In genomic region chr14:77752799-77753516, GRCh38 we compare ENCODE assay signal across 22 cellular contexts. TPM values are rescaled to one million over a fixed set of nuclear protein-coding genes. Genes with fewer than 3 reads are reported as not detected.
A peak's percentile ranks its signal among the peaks of the same experiment; 100 is the strongest.
DNase-seq lines count a peak whose midpoint lies in the region; ATAC-seq, FAIRE-seq and TF ChIP-seq lines count a peak whose summit lies in the region.
"Had no signal": no experiment of that assay in that cellular context is flagged by ENCODE, and none has a peak within 500 bp of the region (broad histone marks: within the 10 kb centered on the region; RNA-seq: fewer than 3 reads in every experiment).

No MANE protein-coding gene starts in this region.

- TF ChIP-seq RAD21 in HepG2 (CRISPR knock-in tag; IDR thresholded peaks at IDR 0.05): no peak

- no peak overlapping the region for H3K4me2 ChIP-seq in HepG2 (ENCODE audit: low read depth, low read length)

- no peak overlapping the region for H3K9ac ChIP-seq in HepG2 (ENCODE audit: insufficient read depth, low read depth, low read length)

- CTCF ChIA-PET in HepG2 (lab: Yijun Ruan, JAX; ENCODE audit: low intra/inter-chr PET ratio, low total read pairs): no interaction called here

- intact Hi-C loops in HepG2 (cut with micrococcal nuclease; ENCODE audit: unreplicated experiment) (no loop called here), right lobe of liver (cut with DNase I) (no loop called here)

- TF ChIP-seq EP300 in HepG2 (IDR thresholded peaks at IDR 0.05; ENCODE audit: low read depth in 2 of 2, low read length in 2 of 2) (no peak), HepG2 (CRISPR knock-in tag; IDR thresholded peaks at IDR 0.05; ENCODE audit: borderline replicate concordance) (no peak)

- peaks cover 26% of the 10 kb centered on the region for H3K79me2 ChIP-seq in HepG2 (ENCODE audit: insufficient read depth, low read length)

- no peak for FAIRE-seq in HepG2 (lab: Jason Lieb, UNC)
- FAIRE-seq: pancreas had no signal

- H3K27me3 ChIP-seq in HepG2 (ENCODE audit: control insufficient read depth in 1 of 2, insufficient read depth in 2 of 2, low read length in 2 of 2) (no peaks in the 10 kb centered on the region), right lobe of liver (no peaks in the 10 kb centered on the region)
- H3K27me3 ChIP-seq: brain microvascular endothelial cell, foreskin keratinocyte, pancreas, sigmoid colon, transverse colon had no signal

- 92% methylated on average over 3 of the region's 3 CpGs for WGBS in HepG2 (ENCODE audit: low lambda C conversion rate)
- 84% methylated on average over 3 of the region's 3 CpGs for WGBS in right lobe of liver (ENCODE audit: insufficient coverage, low coverage, low lambda C conversion rate, missing lambda C conversion rate)

- peaks cover 13 to 48% of the 10 kb centered on the region in 2 experiments; a peak in 4 of 5 replicates for H3K36me3 ChIP-seq in HepG2 (replicated peaks in 1 of 2; ENCODE audit: control insufficient read depth in 1 of 2, insufficient read depth in 2 of 2, low read length in 2 of 2)
- H3K36me3 ChIP-seq in right lobe of liver: peaks cover 6 to 53% (median 30%) of the 10 kb centered on the region in 4 donors

- BruUV-seq in HepG2 (replicated peaks; lab: Mats Ljungman, UMichigan): TSS peak; percentile 2

- no peak for TF ChIP-seq POLR2A in HepG2 (IDR thresholded peaks at IDR 0.05; ENCODE audit: insufficient read depth in 1 of 2, low read depth in 2 of 2, low read length in 2 of 2)
- no peak for TF ChIP-seq POLR2A in right lobe of liver (IDR thresholded peaks at IDR 0.05)

- H2AFZ ChIP-seq in HepG2 (ENCODE audit: low read length): no peak overlapping the region

- peaks cover 4% of the 10 kb centered on the region; the same call in 1 of the 2 replicates for H4K20me1 ChIP-seq in HepG2 (ENCODE audit: insufficient read depth, low read length)

- H3K4me1 ChIP-seq in HepG2 (ENCODE audit: insufficient read depth, low read length) (peaks cover 8% of the 10 kb centered on the region; the same call in 1 of the 2 replicates), right lobe of liver (no peaks in the 10 kb centered on the region)
- H3K4me1 ChIP-seq: foreskin keratinocyte had no signal

- no peak for DNase-seq in HepG2 (ENCODE audit: low spot score)
- DNase-seq in right lobe of liver: no peak
- peak; percentile 91 for DNase-seq in amniotic epithelial cell (ENCODE audit: low read depth)
- no peak for DNase-seq in omental fat pad (ENCODE audit: low spot score)
- no peak for DNase-seq in NCI-H526 treated with DMSO at 0.1 percent for 48 hours (lab: John Stamatoyannopoulos, UW)
- DNase-seq: activated naive CD8-positive, alpha-beta T cell treated with anti-CD3 and anti-CD28 coated beads, Interleukin-2, amount 10 ng/mL, durations not matched to agents 7 days and 5 days; activated T-cell treated with anti-CD3 and anti-CD28 coated beads, Interleukin-2, amount 50 U/mL, for 48 hours; brain microvascular endothelial cell; CD4-positive, alpha-beta memory T cell; cortex of kidney; DMS53; foreskin keratinocyte; NCI-H1436; NCI-H2171; NCI-H748 treated with DMSO at 0.1 percent for 48 hours; pancreas; SHP77; sigmoid colon; stimulated activated naive B cell treated with anti-CD40 and anti-IgM and Interleukin-4, amounts not matched to agents 10 μg/mL and 1 μg/mL and 100 μg/mL, for 72 hours; T-helper 1 cell; transverse colon had no signal

- ATAC-seq in HepG2 (no peak), right lobe of liver (no peak), omental fat pad (ENCODE audit: low FRiP score) (peak; percentile 59), GM18519 (IDR thresholded peaks at IDR 0.05; ENCODE audit: low FRiP score, unreplicated experiment) (no peak)
- ATAC-seq: foreskin keratinocyte; pancreas; stimulated activated naive B cell treated with anti-CD40 and anti-IgM and Interleukin-4, amounts not matched to agents 10 μg/mL and 1 μg/mL and 100 μg/mL, for 72 hours had no signal

- no peaks in the 10 kb centered on the region for H3K9me3 ChIP-seq in HepG2 (ENCODE audit: low read length)
- H3K9me3 ChIP-seq in right lobe of liver: no peaks in the 10 kb centered on the region
- H3K9me3 ChIP-seq: pancreas, sigmoid colon, transverse colon had no signal

- in situ Hi-C loops in HepG2 (cut with HindIII; ENCODE audit: extremely low pct_ligation_motif_present, low pct_unique_long_range_greater_than_20kb): no loop called here

- no peak for TF ChIP-seq CTCF in HepG2 (CRISPR knock-in tag; IDR thresholded peaks at IDR 0.05)
- TF ChIP-seq CTCF in right lobe of liver (IDR thresholded peaks at IDR 0.05): no peak
- no peak for TF ChIP-seq CTCF in omental fat pad (IDR thresholded peaks at IDR 0.05)

- H3K4me3 ChIP-seq in HepG2 (replicated peaks in 1 of 3; ENCODE audit: insufficient read depth in 1 of 3, low read depth in 2 of 3, low read length in 3 of 3) (no peak overlapping the region), right lobe of liver (no peak overlapping the region)
- H3K4me3 ChIP-seq: pancreas, sigmoid colon, transverse colon had no signal

- no peak overlapping the region for H3K27ac ChIP-seq in HepG2 (ENCODE audit: extremely low read length, insufficient read depth, low read length)
- no peak overlapping the region for H3K27ac ChIP-seq in right lobe of liver
- H3K27ac ChIP-seq: brain microvascular endothelial cell, foreskin keratinocyte, pancreas, sigmoid colon, transverse colon had no signal

- POLR2A ChIA-PET in HepG2 (lab: Yijun Ruan, JAX): no interaction called here

RNA-seq across cellular contexts. Expression of gene SNW1, which starts 8.0 kb away (rescaled TPM):
- total RNA-seq in HepG2 (2016; rRNA removed; fragmentation: Illumina TruSeq; extraction: Trizol) (65.8 and 103 TPM in 2 replicates), right lobe of liver (10 to 100 TPM; 16.2 to 27.9 (median 22.1) TPM), omental fat pad (10 to 100 TPM; 39.3 to 71.7 (median 51.0) TPM)
- 8.7 and 10.7 TPM in 2 replicates for total RNA-seq in HepG2 (2016; cell fraction: cytosol; rRNA removed; fragmentation: Illumina TruSeq; extraction: Trizol; ENCODE audit: low read depth)
- total RNA-seq in HepG2 (2016; cell fraction: insoluble cytoplasmic fraction; rRNA removed; fragmentation: Illumina TruSeq; extraction: Trizol): 69.8 and 98.6 TPM in 2 replicates
- 20.1 and 24.8 TPM in 2 replicates for total RNA-seq in HepG2 (2016; cell fraction: membrane; rRNA removed; fragmentation: Illumina TruSeq; extraction: Trizol)
- total RNA-seq in HepG2 (2016; cell fraction: nucleus; rRNA removed; fragmentation: Illumina TruSeq; extraction: Trizol): 49.6 and 52.1 TPM in 2 replicates
- polyA plus RNA-seq in HepG2 (2011; rRNA removed): 19.8 and 23.2 TPM in 2 replicates
- 11.7 and 16.1 TPM in 2 replicates for polyA plus RNA-seq in HepG2 (2011; cell fraction: cytosol; rRNA removed)
- 15.7 and 16.5 TPM in 2 replicates for polyA plus RNA-seq in HepG2 (2011; cell fraction: nucleus; rRNA removed)
- polyA plus RNA-seq in HepG2 (2012): 44.9 and 47.3 TPM in 2 replicates
- 7.0 and 8.4 TPM in 2 replicates for polyA plus RNA-seq in HepG2 (2016; cell fraction: cytosol; fragmentation: Illumina TruSeq; extraction: Trizol; ENCODE audit: low read depth)
- polyA plus RNA-seq in HepG2 (2016; cell fraction: insoluble cytoplasmic fraction; fragmentation: Illumina TruSeq; extraction: Trizol; ENCODE audit: low read depth): 113 and 115 TPM in 2 replicates
- 16.1 and 16.3 TPM in 2 replicates for polyA plus RNA-seq in HepG2 (2016; cell fraction: membrane; fragmentation: Illumina TruSeq; extraction: Trizol; ENCODE audit: low read depth)
- polyA plus RNA-seq in HepG2 (2016; cell fraction: nucleus; fragmentation: Illumina TruSeq; extraction: Trizol; ENCODE audit: insufficient read depth, low read depth): 64.6 and 65.0 TPM in 2 replicates
- polyA minus RNA-seq in HepG2 (2011; rRNA and poly(A)+ RNA removed; ENCODE audit: low replicate concordance): 8.0 and 14.1 TPM in 2 replicates
- polyA minus RNA-seq in HepG2 (2011; cell fraction: cytosol; rRNA and poly(A)+ RNA removed): 19.6 and 26.3 TPM in 2 replicates
- polyA minus RNA-seq in HepG2 (2011; cell fraction: nucleus; rRNA and poly(A)+ RNA removed): 26.9 and 29.6 TPM in 2 replicates

RNA-seq across cellular contexts. Expression of gene SLIRP, which starts 45.1 kb away (rescaled TPM):
- total RNA-seq in HepG2 (2016; rRNA removed; fragmentation: Illumina TruSeq; extraction: Trizol) (548 and 656 TPM in 2 replicates), right lobe of liver (100 to 1,000 TPM in 2 of 6 experiments, 10 to 100 TPM in 4; 51.3 to 214 (median 60.6) TPM), omental fat pad (100 to 1,000 TPM; 117 to 155 (median 140) TPM)
- total RNA-seq in HepG2 (2016; cell fraction: cytosol; rRNA removed; fragmentation: Illumina TruSeq; extraction: Trizol; ENCODE audit: low read depth): 191 and 199 TPM in 2 replicates
- total RNA-seq in HepG2 (2016; cell fraction: insoluble cytoplasmic fraction; rRNA removed; fragmentation: Illumina TruSeq; extraction: Trizol): 524 and 730 TPM in 2 replicates
- total RNA-seq in HepG2 (2016; cell fraction: membrane; rRNA removed; fragmentation: Illumina TruSeq; extraction: Trizol): 218 and 228 TPM in 2 replicates
- total RNA-seq in HepG2 (2016; cell fraction: nucleus; rRNA removed; fragmentation: Illumina TruSeq; extraction: Trizol): 193 and 196 TPM in 2 replicates
- 210 and 281 TPM in 2 replicates for polyA plus RNA-seq in HepG2 (2011; rRNA removed)
- 140 and 189 TPM in 2 replicates for polyA plus RNA-seq in HepG2 (2011; cell fraction: cytosol; rRNA removed)
- 37.4 and 61.1 TPM in 2 replicates for polyA plus RNA-seq in HepG2 (2011; cell fraction: nucleus; rRNA removed)
- 209 and 256 TPM in 2 replicates for polyA plus RNA-seq in HepG2 (2012)
- 146 and 163 TPM in 2 replicates for polyA plus RNA-seq in HepG2 (2016; cell fraction: cytosol; fragmentation: Illumina TruSeq; extraction: Trizol; ENCODE audit: low read depth)
- polyA plus RNA-seq in HepG2 (2016; cell fraction: insoluble cytoplasmic fraction; fragmentation: Illumina TruSeq; extraction: Trizol; ENCODE audit: low read depth): 446 and 490 TPM in 2 replicates
- 133 and 135 TPM in 2 replicates for polyA plus RNA-seq in HepG2 (2016; cell fraction: membrane; fragmentation: Illumina TruSeq; extraction: Trizol; ENCODE audit: low read depth)
- 217 TPM in 2 replicates for polyA plus RNA-seq in HepG2 (2016; cell fraction: nucleus; fragmentation: Illumina TruSeq; extraction: Trizol; ENCODE audit: insufficient read depth, low read depth)
- 34.7 and 77.7 TPM in 2 replicates for polyA minus RNA-seq in HepG2 (2011; rRNA and poly(A)+ RNA removed; ENCODE audit: low replicate concordance)
- polyA minus RNA-seq in HepG2 (2011; cell fraction: cytosol; rRNA and poly(A)+ RNA removed): 17.7 and 26.8 TPM in 2 replicates
- polyA minus RNA-seq in HepG2 (2011; cell fraction: nucleus; rRNA and poly(A)+ RNA removed): 27.0 and 27.2 TPM in 2 replicates

RNA-seq across cellular contexts. Expression of gene ALKBH1, which starts 45.1 kb away (rescaled TPM):
- total RNA-seq in HepG2 (2016; rRNA removed; fragmentation: Illumina TruSeq; extraction: Trizol) (14.3 and 14.5 TPM in 2 replicates), right lobe of liver (1 to 10 TPM; 4.9 to 7.1 (median 5.5) TPM), omental fat pad (10 to 100 TPM in 3 of 4 donors, 1 to 10 TPM in 1; 6.9 to 13.6 (median 10.6) TPM)
- 3.9 and 4.2 TPM in 2 replicates for total RNA-seq in HepG2 (2016; cell fraction: cytosol; rRNA removed; fragmentation: Illumina TruSeq; extraction: Trizol; ENCODE audit: low read depth)
- total RNA-seq in HepG2 (2016; cell fraction: insoluble cytoplasmic fraction; rRNA removed; fragmentation: Illumina TruSeq; extraction: Trizol): 12.6 and 16.1 TPM in 2 replicates
- 6.2 and 7.1 TPM in 2 replicates for total RNA-seq in HepG2 (2016; cell fraction: membrane; rRNA removed; fragmentation: Illumina TruSeq; extraction: Trizol)
- 6.4 and 6.5 TPM in 2 replicates for total RNA-seq in HepG2 (2016; cell fraction: nucleus; rRNA removed; fragmentation: Illumina TruSeq; extraction: Trizol)
- polyA plus RNA-seq in HepG2 (2011; rRNA removed): 11.1 and 12.5 TPM in 2 replicates
- polyA plus RNA-seq in HepG2 (2011; cell fraction: cytosol; rRNA removed): 8.6 and 10.6 TPM in 2 replicates
- 6.2 and 6.7 TPM in 2 replicates for polyA plus RNA-seq in HepG2 (2011; cell fraction: nucleus; rRNA removed)
- 6.9 and 7.3 TPM in 2 replicates for polyA plus RNA-seq in HepG2 (2012)
- polyA plus RNA-seq in HepG2 (2016; cell fraction: cytosol; fragmentation: Illumina TruSeq; extraction: Trizol; ENCODE audit: low read depth): 1.6 and 2.1 TPM in 2 replicates
- polyA plus RNA-seq in HepG2 (2016; cell fraction: insoluble cytoplasmic fraction; fragmentation: Illumina TruSeq; extraction: Trizol; ENCODE audit: low read depth): 17.8 and 17.9 TPM in 2 replicates
- polyA plus RNA-seq in HepG2 (2016; cell fraction: membrane; fragmentation: Illumina TruSeq; extraction: Trizol; ENCODE audit: low read depth): 2.7 and 3.2 TPM in 2 replicates
- polyA plus RNA-seq in HepG2 (2016; cell fraction: nucleus; fragmentation: Illumina TruSeq; extraction: Trizol; ENCODE audit: insufficient read depth, low read depth): 11.7 and 12.0 TPM in 2 replicates
- polyA minus RNA-seq in HepG2 (2011; rRNA and poly(A)+ RNA removed; ENCODE audit: low replicate concordance): 12.8 and 19.7 TPM in 2 replicates
- polyA minus RNA-seq in HepG2 (2011; cell fraction: cytosol; rRNA and poly(A)+ RNA removed): 7.4 and 7.7 TPM in 2 replicates
- polyA minus RNA-seq in HepG2 (2011; cell fraction: nucleus; rRNA and poly(A)+ RNA removed): 7.6 and 11.6 TPM in 2 replicates

RNA-seq across cellular contexts. Expression of gene ADCK1, which starts 47.0 kb away (rescaled TPM):
- total RNA-seq in HepG2 (2016; rRNA removed; fragmentation: Illumina TruSeq; extraction: Trizol) (2.1 and 3.9 TPM in 2 replicates), right lobe of liver (1 to 10 TPM; 3.7 to 6.0 (median 5.1) TPM), omental fat pad (10 to 100 TPM in 1 of 4 donors, 1 to 10 TPM in 3; 4.2 to 10.7 (median 6.2) TPM)
- total RNA-seq in HepG2 (2016; cell fraction: cytosol; rRNA removed; fragmentation: Illumina TruSeq; extraction: Trizol; ENCODE audit: low read depth): 1.1 and 1.2 TPM in 2 replicates
- total RNA-seq in HepG2 (2016; cell fraction: insoluble cytoplasmic fraction; rRNA removed; fragmentation: Illumina TruSeq; extraction: Trizol): 1.9 and 4.5 TPM in 2 replicates
- total RNA-seq in HepG2 (2016; cell fraction: membrane; rRNA removed; fragmentation: Illumina TruSeq; extraction: Trizol): 1.4 TPM in 2 replicates
- total RNA-seq in HepG2 (2016; cell fraction: nucleus; rRNA removed; fragmentation: Illumina TruSeq; extraction: Trizol): 5.3 and 6.0 TPM in 2 replicates
- polyA plus RNA-seq in HepG2 (2011; rRNA removed): 6.3 and 6.8 TPM in 2 replicates
- 4.5 and 4.6 TPM in 2 replicates for polyA plus RNA-seq in HepG2 (2011; cell fraction: cytosol; rRNA removed)
- 24.8 and 27.0 TPM in 2 replicates for polyA plus RNA-seq in HepG2 (2011; cell fraction: nucleus; rRNA removed)
- 2.4 and 3.8 TPM in 2 replicates for polyA plus RNA-seq in HepG2 (2012)
- polyA plus RNA-seq in HepG2 (2016; cell fraction: cytosol; fragmentation: Illumina TruSeq; extraction: Trizol; ENCODE audit: low read depth): 0.55 and 0.59 TPM in 2 replicates
- polyA plus RNA-seq in HepG2 (2016; cell fraction: insoluble cytoplasmic fraction; fragmentation: Illumina TruSeq; extraction: Trizol; ENCODE audit: low read depth): 2.4 and 2.5 TPM in 2 replicates
- 1.4 and 1.6 TPM in 2 replicates for polyA plus RNA-seq in HepG2 (2016; cell fraction: membrane; fragmentation: Illumina TruSeq; extraction: Trizol; ENCODE audit: low read depth)
- 9.5 and 12.3 TPM in 2 replicates for polyA plus RNA-seq in HepG2 (2016; cell fraction: nucleus; fragmentation: Illumina TruSeq; extraction: Trizol; ENCODE audit: insufficient read depth, low read depth)
- polyA minus RNA-seq in HepG2 (2011; rRNA and poly(A)+ RNA removed; ENCODE audit: low replicate concordance): 5.5 and 15.7 TPM in 2 replicates
- 1.1 and 2.1 TPM in 2 replicates for polyA minus RNA-seq in HepG2 (2011; cell fraction: cytosol; rRNA and poly(A)+ RNA removed)
- 2.7 and 11.4 TPM in 2 replicates for polyA minus RNA-seq in HepG2 (2011; cell fraction: nucleus; rRNA and poly(A)+ RNA removed)
